In the genomic region with DNA sequence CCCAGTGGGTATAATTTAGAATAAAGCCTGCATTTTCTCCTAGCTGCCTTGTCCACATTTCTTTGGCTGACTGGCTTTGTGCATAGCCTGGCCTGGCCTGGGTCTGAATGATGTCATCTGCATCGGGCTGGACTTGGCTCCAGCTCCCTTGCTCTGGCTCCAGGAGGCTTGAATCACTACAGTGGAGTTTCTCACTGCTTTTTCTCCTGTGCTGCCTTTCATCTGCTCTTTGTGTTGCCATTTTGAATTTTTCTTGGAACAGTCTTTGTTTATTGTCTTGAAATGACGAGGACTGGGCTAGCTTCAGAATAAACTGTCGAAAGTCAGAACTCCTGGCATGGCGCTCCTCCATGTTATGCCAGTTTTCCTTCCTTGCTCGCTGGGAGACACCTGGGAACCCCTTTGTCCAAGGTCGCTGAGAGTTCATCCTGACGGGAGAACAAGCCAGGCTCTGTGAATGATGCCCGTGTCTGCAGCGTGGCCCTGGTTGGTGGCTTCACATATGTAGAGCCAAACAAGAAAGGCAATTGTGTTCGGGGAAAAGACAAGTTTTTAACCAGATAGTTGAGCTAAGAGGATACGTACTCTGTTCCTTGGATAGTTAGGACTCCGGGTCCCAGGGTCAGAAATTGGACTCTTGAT, we compare ENCODE assay signal across 14 cellular contexts.
A peak's percentile ranks its signal among the peaks of the same experiment; 100 is the strongest.
DNase-seq lines count a peak whose midpoint lies in the region; ATAC-seq, FAIRE-seq and TF ChIP-seq lines count a peak whose summit lies in the region.
"Had no signal": no experiment of that assay in that cellular context is flagged by ENCODE, and none has a peak within 500 bp of the region (broad histone marks: within the 10 kb centered on the region; RNA-seq: fewer than 3 reads in every experiment).

No MANE protein-coding gene starts in this region.

- no peak for FAIRE-seq in D721Med (lab: Jason Lieb, UNC)
- FAIRE-seq: endometrium had no signal

- no peak for ATAC-seq in HG02973 (IDR thresholded peaks at IDR 0.05; ENCODE audit: unreplicated experiment)
- ATAC-seq in GM19328 (IDR thresholded peaks at IDR 0.05; ENCODE audit: unreplicated experiment): no peak

- H3K36me3 ChIP-seq in esophagus muscularis mucosa (no peaks in the 10 kb centered on the region), testis (ENCODE audit: low read depth, missing control alignments) (no peaks in the 10 kb centered on the region)

- no peak overlapping the region for H3K4me3 Mint-ChIP-seq in activated T-cell treated with anti-CD3 and anti-CD28 coated beads, Interleukin-2, amount 50 U/mL, for 24 hours
- H3K4me3 Mint-ChIP-seq: memory B cell had no signal

- intact Hi-C loops in esophagus muscularis mucosa (cut with DNase I) (loop anchor here (10.0 kb wide), 1 partner anchor 231 kb away; no protein-coding TSS in a partner anchor), lower leg skin (cut with DNase I; ENCODE audit: low total_unique reads) (no loop called here), testis (cut with DNase I; ENCODE audit: low total_unique reads) (no loop called here)

- H3K4me1 ChIP-seq in esophagus muscularis mucosa (peaks cover 0 to 18% (median 11%) of the 10 kb centered on the region in 4 donors), testis (no peaks in the 10 kb centered on the region)

- H3K9me3 Mint-ChIP-seq in activated T-cell treated with anti-CD3 and anti-CD28 coated beads, Interleukin-2, amount 50 U/mL, for 24 hours: peaks cover 2% of the 10 kb centered on the region
- H3K9me3 Mint-ChIP-seq: memory B cell had no signal

- WGBS in esophagus muscularis mucosa: 49% methylated on average over 12 of the region's 12 CpGs
- 67% methylated on average over 12 of the region's 12 CpGs for WGBS in lower leg skin, 2 donors
- WGBS in testis, 2 donors: 76 to 83% methylated on average over 12 of the region's 12 CpGs

- H3K27me3 ChIP-seq in esophagus muscularis mucosa (no peaks in the 10 kb centered on the region), testis (no peaks in the 10 kb centered on the region)

- no peaks in the 10 kb centered on the region for H3K27me3 Mint-ChIP-seq in activated T-cell treated with anti-CD3 and anti-CD28 coated beads, Interleukin-2, amount 50 U/mL, for 24 hours
- H3K27me3 Mint-ChIP-seq: memory B cell had no signal

- H3K36me3 Mint-ChIP-seq in activated T-cell treated with anti-CD3 and anti-CD28 coated beads, Interleukin-2, amount 50 U/mL, for 24 hours (ENCODE audit: low read depth): no peaks in the 10 kb centered on the region
- H3K36me3 Mint-ChIP-seq: memory B cell had no signal

- no peak for TF ChIP-seq EP300 in esophagus muscularis mucosa (IDR thresholded peaks at IDR 0.05)

- H3K27ac ChIP-seq in esophagus muscularis mucosa (replicated peaks in 1 of 4): peak overlapping the region in 3 of 4 donors; percentile 33 to 53 (median 44)
- no peak overlapping the region for H3K27ac ChIP-seq in testis

- H3K4me1 Mint-ChIP-seq in activated T-cell treated with anti-CD3 and anti-CD28 coated beads, Interleukin-2, amount 50 U/mL, for 24 hours (ENCODE audit: low read depth): no peaks in the 10 kb centered on the region
- H3K4me1 Mint-ChIP-seq: memory B cell had no signal

- TF ChIP-seq CTCF in esophagus muscularis mucosa (IDR thresholded peaks at IDR 0.05) (no peak), lower leg skin (IDR thresholded peaks at IDR 0.05) (no peak), testis (IDR thresholded peaks at IDR 0.05) (no peak), D721Med (IDR thresholded peaks at IDR 0.05; ENCODE audit: insufficient read depth, missing control alignments) (no peak)

- DNase-seq in LHCN-M2 (ENCODE audit: low read depth): peak; percentile 12
- no peak for DNase-seq in esophagus muscularis mucosa (ENCODE audit: extremely low spot score)
- peak; percentile 31 to 88 for DNase-seq in lower leg skin (ENCODE audit: low spot score in 2 of 2)
- peak; percentile 48 for DNase-seq in testis
- no peak for DNase-seq in activated T-cell treated with anti-CD3 and anti-CD28 coated beads, Interleukin-2, amount 50 U/mL, for 24 hours
- no peak for DNase-seq in D721Med (ENCODE audit: insufficient read length, low spot score)
- DNase-seq: activated T-cell treated with anti-CD3 and anti-CD28 coated beads, Interleukin-2, amount 50 U/mL, for 1 hour; Calu3; NCI-H1092; stimulated activated CD4-positive, alpha-beta T cell treated with anti-CD3 and anti-CD28 coated beads, Interleukin-1b, Interleukin-23, amount 100 ng/mL, for 48 hours had no signal

- H3K27ac Mint-ChIP-seq in activated T-cell treated with anti-CD3 and anti-CD28 coated beads, Interleukin-2, amount 50 U/mL, for 24 hours: no peak overlapping the region
- H3K27ac Mint-ChIP-seq: memory B cell had no signal

- H3K4me3 ChIP-seq in esophagus muscularis mucosa (no peak overlapping the region), lower leg skin (ENCODE audit: low read depth, poor library complexity, severe bottlenecking) (no peak overlapping the region), testis (no peak overlapping the region)

- no peaks in the 10 kb centered on the region for H3K9me3 ChIP-seq in esophagus muscularis mucosa
- H3K9me3 ChIP-seq in testis: no peaks in the 10 kb centered on the region

- TF ChIP-seq POLR2A in esophagus muscularis mucosa (IDR thresholded peaks at IDR 0.05; ENCODE audit: low read depth) (no peak), lower leg skin (IDR thresholded peaks at IDR 0.05) (no peak), testis (IDR thresholded peaks at IDR 0.05) (no peak)

Comparison
In these comparisons a context has a peak if more than half of its experiments do, and no peak if none do; other contexts are left out.
1. DNase-seq: peak in LHCN-M2 (single experiment), lower leg skin (2 of 2) and testis (single experiment); none in esophagus muscularis mucosa (single experiment), activated T-cell treated with anti-CD3 and anti-CD28 coated beads, Interleukin-2, amount 50 U/mL, for 24 hours (single experiment) and D721Med (single experiment).
2. H3K27ac ChIP-seq: peak in esophagus muscularis mucosa (3 of 4); none in testis (0 of 2).